In the genomic region with DNA sequence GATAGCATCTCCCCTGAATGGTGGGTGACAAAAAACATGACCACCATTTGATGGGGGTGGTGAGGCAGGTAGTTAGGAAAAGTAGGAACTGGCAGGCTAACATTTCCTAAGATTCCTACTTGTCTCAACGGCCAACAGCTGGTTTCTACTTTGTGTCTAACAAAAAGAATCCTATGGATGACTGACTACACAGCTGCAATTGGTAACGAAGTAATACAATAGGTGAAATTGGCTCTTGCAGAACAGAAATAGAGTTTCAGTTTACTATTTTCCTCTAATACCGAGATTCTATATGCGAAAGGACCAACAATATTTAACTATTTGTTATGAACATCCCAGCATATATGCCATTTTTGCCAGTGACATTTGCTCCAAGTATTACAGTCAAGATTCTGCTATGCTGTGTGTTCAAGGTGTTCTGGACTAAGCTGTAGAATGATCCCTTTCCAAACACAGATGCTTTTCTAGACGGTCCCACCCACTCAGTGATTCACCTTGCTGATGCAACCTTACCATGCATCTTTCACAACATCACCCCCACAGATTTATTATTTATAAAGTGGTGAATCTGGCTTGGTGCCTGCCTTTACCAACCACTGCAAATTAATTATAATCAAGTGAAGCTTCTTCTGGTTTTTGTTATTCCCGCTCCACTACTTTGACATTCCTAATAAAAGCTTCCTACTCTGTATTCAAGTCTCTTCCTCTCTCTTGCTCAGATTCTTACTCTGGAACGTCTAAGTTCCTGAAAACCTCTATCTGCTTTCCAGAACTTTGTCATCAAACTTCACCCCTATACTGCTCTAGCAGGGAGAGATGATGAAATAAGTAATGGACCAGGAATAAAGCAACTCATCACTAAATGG, we compare ENCODE assay signal across 10 cellular contexts. TPM values are rescaled to one million over a fixed set of nuclear protein-coding genes. Genes with fewer than 3 reads are reported as not detected.
DNase-seq lines count a peak whose midpoint lies in the region; ATAC-seq and TF ChIP-seq lines count a peak whose summit lies in the region.
"Had no signal": no experiment of that assay in that cellular context is flagged by ENCODE, and none has a peak within 500 bp of the region (broad histone marks: within the 10 kb centered on the region; RNA-seq: fewer than 3 reads in every experiment).

No MANE protein-coding gene starts in this region.

- H3K4me3 ChIP-seq in fibroblast of the aortic adventitia (ENCODE audit: low read depth, low read length) (no peak overlapping the region), prostate gland (no peak overlapping the region)
- H3K4me3 ChIP-seq in effector memory CD4-positive, alpha-beta T cell (ENCODE audit: insufficient read depth, low read depth, low read length, poor library complexity, severe bottlenecking): no peak overlapping the region
- H3K4me3 ChIP-seq: lower lobe of right lung had no signal

- WGBS in prostate gland: 80% methylated on average over 7 of the region's 7 CpGs

- H3K4me1 Mint-ChIP-seq in activated CD4-positive, alpha-beta T cell treated with anti-CD3 and anti-CD28 coated beads, Interleukin-2, amount 10 ng/mL, durations not matched to agents 24 days and 14 days: peaks cover 20% of the 10 kb centered on the region
- peaks cover 15 to 25% of the 10 kb centered on the region in 2 donors for H3K4me1 Mint-ChIP-seq in stimulated activated naive B cell treated with anti-CD40 and anti-IgM and Interleukin-4, amounts not matched to agents 10 μg/mL and 1 μg/mL and 100 μg/mL, for 72 hours

- TF ChIP-seq CTCF in fibroblast of the aortic adventitia (IDR thresholded peaks at IDR 0.05; ENCODE audit: insufficient read depth, low read length) (no peak), prostate gland (IDR thresholded peaks at IDR 0.05) (no peak)

- H3K9me3 ChIP-seq in prostate gland: no peaks in the 10 kb centered on the region
- H3K9me3 ChIP-seq in effector memory CD4-positive, alpha-beta T cell (ENCODE audit: control insufficient read depth, low read length): no peaks in the 10 kb centered on the region
- H3K9me3 ChIP-seq: lower lobe of right lung had no signal

- peak; percentile 40 for DNase-seq in activated T-cell treated with anti-CD3 and anti-CD28 coated beads for 4 hours
- no peak for DNase-seq in activated T-cell treated with anti-CD3 and anti-CD28 coated beads, Interleukin-2, amount 50 U/mL, for 1 hour
- DNase-seq in activated CD4-positive, alpha-beta T cell treated with anti-CD3 and anti-CD28 coated beads, Interleukin-2, amount 10 ng/mL, durations not matched to agents 24 days and 14 days: no peak
- peak; percentile 82 for DNase-seq in fibroblast of the aortic adventitia (ENCODE audit: low read depth)
- DNase-seq in stimulated activated naive B cell treated with anti-CD40 and anti-IgM and Interleukin-4, amounts not matched to agents 10 μg/mL and 1 μg/mL and 100 μg/mL, for 72 hours: no peak
- no peak for DNase-seq in prostate gland (ENCODE audit: low spot score)
- DNase-seq in NCI-H1092 treated with DMSO at 0.1 percent for 48 hours (lab: John Stamatoyannopoulos, UW): no peak
- DNase-seq in effector memory CD4-positive, alpha-beta T cell: no peak
- DNase-seq: lower lobe of right lung, NCI-H446 treated with DMSO at 0.1 percent for 48 hours had no signal

- H3K27ac Mint-ChIP-seq in activated CD4-positive, alpha-beta T cell treated with anti-CD3 and anti-CD28 coated beads, Interleukin-2, amount 10 ng/mL, durations not matched to agents 24 days and 14 days: peak overlapping the region; percentile 23
- peak overlapping the region; percentile 61 for H3K27ac Mint-ChIP-seq in stimulated activated naive B cell treated with anti-CD40 and anti-IgM and Interleukin-4, amounts not matched to agents 10 μg/mL and 1 μg/mL and 100 μg/mL, for 72 hours

- no peak for TF ChIP-seq POLR2A in prostate gland (IDR thresholded peaks at IDR 0.05)

- H3K9me3 Mint-ChIP-seq in activated CD4-positive, alpha-beta T cell treated with anti-CD3 and anti-CD28 coated beads, Interleukin-2, amount 10 ng/mL, durations not matched to agents 24 days and 14 days: no peaks in the 10 kb centered on the region
- no peaks in the 10 kb centered on the region for H3K9me3 Mint-ChIP-seq in stimulated activated naive B cell treated with anti-CD40 and anti-IgM and Interleukin-4, amounts not matched to agents 10 μg/mL and 1 μg/mL and 100 μg/mL, for 72 hours

- H3K27ac ChIP-seq in prostate gland: no peak overlapping the region
- H3K27ac ChIP-seq in effector memory CD4-positive, alpha-beta T cell (ENCODE audit: insufficient read depth, low read length, poor library complexity, severe bottlenecking): no peak overlapping the region
- H3K27ac ChIP-seq: lower lobe of right lung had no signal

- intact Hi-C loops in activated CD4-positive, alpha-beta T cell treated with anti-CD3 and anti-CD28 coated beads, Interleukin-2, amount 10 ng/mL, durations not matched to agents 24 days and 14 days (cut with micrococcal nuclease): no loop called here
- intact Hi-C loops in prostate gland (cut with DNase I): no loop called here

- H3K36me3 ChIP-seq in prostate gland: no peaks in the 10 kb centered on the region
- peaks cover 28% of the 10 kb centered on the region for H3K36me3 ChIP-seq in effector memory CD4-positive, alpha-beta T cell (ENCODE audit: control insufficient read depth, insufficient read depth, low read length)

- no peaks in the 10 kb centered on the region for H3K4me1 ChIP-seq in prostate gland (replicated peaks)
- H3K4me1 ChIP-seq in effector memory CD4-positive, alpha-beta T cell (ENCODE audit: control insufficient read depth, insufficient read depth, low read length, poor library complexity, severe bottlenecking): peaks cover under 1% of the 10 kb centered on the region
- H3K4me1 ChIP-seq: lower lobe of right lung had no signal

- no peak for ATAC-seq in stimulated activated naive B cell treated with anti-CD40 and anti-IgM and Interleukin-4, amounts not matched to agents 10 μg/mL and 1 μg/mL and 100 μg/mL, for 72 hours (replicated peaks)
- ATAC-seq: lower lobe of right lung had no signal

- H3K27me3 Mint-ChIP-seq in activated CD4-positive, alpha-beta T cell treated with anti-CD3 and anti-CD28 coated beads, Interleukin-2, amount 10 ng/mL, durations not matched to agents 24 days and 14 days: no peaks in the 10 kb centered on the region
- no peaks in the 10 kb centered on the region for H3K27me3 Mint-ChIP-seq in stimulated activated naive B cell treated with anti-CD40 and anti-IgM and Interleukin-4, amounts not matched to agents 10 μg/mL and 1 μg/mL and 100 μg/mL, for 72 hours

- no peaks in the 10 kb centered on the region for H3K27me3 ChIP-seq in prostate gland (replicated peaks; ENCODE audit: insufficient read depth)
- H3K27me3 ChIP-seq in effector memory CD4-positive, alpha-beta T cell (replicated peaks; ENCODE audit: control insufficient read depth, insufficient read depth, low read length, poor library complexity, severe bottlenecking): no peaks in the 10 kb centered on the region

- H3K4me3 Mint-ChIP-seq in activated CD4-positive, alpha-beta T cell treated with anti-CD3 and anti-CD28 coated beads, Interleukin-2, amount 10 ng/mL, durations not matched to agents 24 days and 14 days: no peak overlapping the region
- no peak overlapping the region for H3K4me3 Mint-ChIP-seq in stimulated activated naive B cell treated with anti-CD40 and anti-IgM and Interleukin-4, amounts not matched to agents 10 μg/mL and 1 μg/mL and 100 μg/mL, for 72 hours

- H3K36me3 Mint-ChIP-seq in activated CD4-positive, alpha-beta T cell treated with anti-CD3 and anti-CD28 coated beads, Interleukin-2, amount 10 ng/mL, durations not matched to agents 24 days and 14 days (ENCODE audit: low read depth): peaks cover 40% of the 10 kb centered on the region
- peaks cover 14% of the 10 kb centered on the region in 2 donors for H3K36me3 Mint-ChIP-seq in stimulated activated naive B cell treated with anti-CD40 and anti-IgM and Interleukin-4, amounts not matched to agents 10 μg/mL and 1 μg/mL and 100 μg/mL, for 72 hours

RNA-seq across cellular contexts. Expression of gene BBIP1, which starts 16.8 kb away (rescaled TPM):
- total RNA-seq in activated CD4-positive, alpha-beta T cell treated with anti-CD3 and anti-CD28 coated beads, Interleukin-2, amount 10 ng/mL, durations not matched to agents 24 days and 14 days: 26.3 and 31.1 TPM in 2 replicates
- total RNA-seq in fibroblast of the aortic adventitia (ENCODE audit: low replicate concordance): 2.6 and 38.1 TPM in 2 replicates
- 10 to 100 TPM; 18.8 to 20.9 TPM for total RNA-seq in prostate gland

RNA-seq across cellular contexts. Expression of gene SHOC2, which starts 17.2 kb away (rescaled TPM):
- total RNA-seq in activated CD4-positive, alpha-beta T cell treated with anti-CD3 and anti-CD28 coated beads, Interleukin-2, amount 10 ng/mL, durations not matched to agents 24 days and 14 days: 38.3 and 41.8 TPM in 2 replicates
- total RNA-seq in fibroblast of the aortic adventitia (ENCODE audit: low replicate concordance) (63.9 and 70.1 TPM in 2 replicates), prostate gland (10 to 100 TPM; 31.3 to 56.1 TPM)

RNA-seq across cellular contexts. Expression of gene PDCD4, which starts 30.5 kb away (rescaled TPM):
- 45.2 and 53.6 TPM in 2 replicates for total RNA-seq in activated CD4-positive, alpha-beta T cell treated with anti-CD3 and anti-CD28 coated beads, Interleukin-2, amount 10 ng/mL, durations not matched to agents 24 days and 14 days
- total RNA-seq in fibroblast of the aortic adventitia (ENCODE audit: low replicate concordance) (52.9 and 302 TPM in 2 replicates), prostate gland (100 to 1,000 TPM; 104 to 120 TPM)

Comparison
In these comparisons a context has a peak if more than half of its experiments do, and no peak if none do; other contexts are left out.
1. DNase-seq: peak in activated T-cell treated with anti-CD3 and anti-CD28 coated beads for 4 hours (single experiment) and fibroblast of the aortic adventitia (single experiment); none in activated T-cell treated with anti-CD3 and anti-CD28 coated beads, Interleukin-2, amount 50 U/mL, for 1 hour (single experiment), activated CD4-positive, alpha-beta T cell treated with anti-CD3 and anti-CD28 coated beads, Interleukin-2, amount 10 ng/mL, durations not matched to agents 24 days and 14 days (single experiment), stimulated activated naive B cell treated with anti-CD40 and anti-IgM and Interleukin-4, amounts not matched to agents 10 μg/mL and 1 μg/mL and 100 μg/mL, for 72 hours (single experiment), prostate gland (single experiment), NCI-H1092 treated with DMSO at 0.1 percent for 48 hours (single experiment) and effector memory CD4-positive, alpha-beta T cell (0 of 3).